ENCODE assay signal across 1 cellular context in the genomic region with DNA sequence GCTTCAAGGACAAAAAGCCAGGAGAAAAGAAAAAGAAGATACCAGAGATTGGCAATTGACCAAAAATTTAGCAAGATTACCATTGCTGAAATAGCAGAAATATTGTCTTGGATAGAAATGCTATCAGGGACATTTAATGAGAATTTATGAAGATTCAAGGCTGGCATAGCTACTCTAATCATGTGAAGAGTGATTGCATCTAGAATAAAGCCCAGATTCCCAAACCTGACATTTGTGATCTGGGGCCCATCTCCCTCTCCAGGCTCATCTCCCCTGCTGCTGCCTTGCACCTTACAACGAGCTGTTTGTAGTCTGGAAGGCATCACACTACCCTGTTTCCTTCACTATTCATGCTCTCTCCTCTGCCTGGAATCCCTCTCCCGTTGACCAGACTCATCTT.
TF ChIP-seq lines count a peak whose summit lies in the region.

No MANE protein-coding gene starts in this region.

TF ChIP-seq in SK-N-SH, 30 proteins besides CTCF, POLR2A, EP300 and RAD21 (continued from another document):
- TF ChIP-seq, protein P1, sequence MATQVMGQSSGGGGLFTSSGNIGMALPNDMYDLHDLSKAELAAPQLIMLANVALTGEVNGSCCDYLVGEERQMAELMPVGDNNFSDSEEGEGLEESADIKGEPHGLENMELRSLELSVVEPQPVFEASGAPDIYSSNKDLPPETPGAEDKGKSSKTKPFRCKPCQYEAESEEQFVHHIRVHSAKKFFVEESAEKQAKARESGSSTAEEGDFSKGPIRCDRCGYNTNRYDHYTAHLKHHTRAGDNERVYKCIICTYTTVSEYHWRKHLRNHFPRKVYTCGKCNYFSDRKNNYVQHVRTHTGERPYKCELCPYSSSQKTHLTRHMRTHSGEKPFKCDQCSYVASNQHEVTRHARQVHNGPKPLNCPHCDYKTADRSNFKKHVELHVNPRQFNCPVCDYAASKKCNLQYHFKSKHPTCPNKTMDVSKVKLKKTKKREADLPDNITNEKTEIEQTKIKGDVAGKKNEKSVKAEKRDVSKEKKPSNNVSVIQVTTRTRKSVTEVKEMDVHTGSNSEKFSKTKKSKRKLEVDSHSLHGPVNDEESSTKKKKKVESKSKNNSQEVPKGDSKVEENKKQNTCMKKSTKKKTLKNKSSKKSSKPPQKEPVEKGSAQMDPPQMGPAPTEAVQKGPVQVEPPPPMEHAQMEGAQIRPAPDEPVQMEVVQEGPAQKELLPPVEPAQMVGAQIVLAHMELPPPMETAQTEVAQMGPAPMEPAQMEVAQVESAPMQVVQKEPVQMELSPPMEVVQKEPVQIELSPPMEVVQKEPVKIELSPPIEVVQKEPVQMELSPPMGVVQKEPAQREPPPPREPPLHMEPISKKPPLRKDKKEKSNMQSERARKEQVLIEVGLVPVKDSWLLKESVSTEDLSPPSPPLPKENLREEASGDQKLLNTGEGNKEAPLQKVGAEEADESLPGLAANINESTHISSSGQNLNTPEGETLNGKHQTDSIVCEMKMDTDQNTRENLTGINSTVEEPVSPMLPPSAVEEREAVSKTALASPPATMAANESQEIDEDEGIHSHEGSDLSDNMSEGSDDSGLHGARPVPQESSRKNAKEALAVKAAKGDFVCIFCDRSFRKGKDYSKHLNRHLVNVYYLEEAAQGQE (IDR thresholded peaks at IDR 0.05; ENCODE audit: low read depth, low read length), result no peak
- TF ChIP-seq TCF12 (IDR thresholded peaks at IDR 0.05) (peak; percentile 36), GATA2 (CRISPR knock-in tag; IDR thresholded peaks at IDR 0.05) (0 out of 2 replicates have a peak, but pooled peaks have one; percentile 13)
- TF ChIP-seq, protein P2, sequence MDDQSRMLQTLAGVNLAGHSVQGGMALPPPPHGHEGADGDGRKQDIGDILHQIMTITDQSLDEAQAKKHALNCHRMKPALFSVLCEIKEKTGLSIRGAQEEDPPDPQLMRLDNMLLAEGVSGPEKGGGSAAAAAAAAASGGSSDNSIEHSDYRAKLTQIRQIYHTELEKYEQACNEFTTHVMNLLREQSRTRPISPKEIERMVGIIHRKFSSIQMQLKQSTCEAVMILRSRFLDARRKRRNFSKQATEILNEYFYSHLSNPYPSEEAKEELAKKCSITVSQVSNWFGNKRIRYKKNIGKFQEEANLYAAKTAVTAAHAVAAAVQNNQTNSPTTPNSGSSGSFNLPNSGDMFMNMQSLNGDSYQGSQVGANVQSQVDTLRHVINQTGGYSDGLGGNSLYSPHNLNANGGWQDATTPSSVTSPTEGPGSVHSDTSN (IDR thresholded peaks at IDR 0.05), result peak; percentile 7; the same call in 1 of the 2 replicates
